In the genomic region with DNA sequence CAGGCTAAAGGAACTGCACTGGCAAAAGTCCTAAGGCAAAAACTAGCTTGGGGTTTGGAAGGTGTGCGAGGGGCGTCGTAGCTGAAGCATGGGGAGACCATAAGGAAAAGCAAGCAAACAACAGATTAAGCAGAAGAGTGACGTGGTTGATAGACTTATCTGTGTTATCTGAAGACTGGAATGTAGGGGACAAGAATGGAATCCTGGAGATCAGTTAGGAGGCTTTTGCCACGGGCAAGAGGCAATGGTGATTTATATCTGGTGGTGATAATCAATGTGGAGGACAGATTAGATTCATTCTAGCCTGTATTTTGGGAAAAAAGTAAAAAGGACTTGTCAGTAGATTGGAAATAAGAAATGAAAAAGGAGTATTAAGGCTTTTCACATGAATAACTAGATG, we compare ENCODE assay signal across 19 cellular contexts.
DNase-seq lines count a peak whose midpoint lies in the region; ATAC-seq and TF ChIP-seq lines count a peak whose summit lies in the region.
"Had no signal": no experiment of that assay in that cellular context is flagged by ENCODE, and none has a peak within 500 bp of the region (broad histone marks: within the 10 kb centered on the region; RNA-seq: fewer than 3 reads in every experiment).

No MANE protein-coding gene starts in this region.

- no peak overlapping the region for H3K14ac ChIP-seq in trophoblast cell (ENCODE audit: low read length)

- no peak overlapping the region for H4K91ac ChIP-seq in trophoblast cell (ENCODE audit: low read depth, low read length)

- H2BK5ac ChIP-seq in mesendoderm (ENCODE audit: low read length) (no peak overlapping the region), trophoblast cell (ENCODE audit: low read depth, low read length, poor library complexity) (no peak overlapping the region)

- no peak overlapping the region for H3K56ac ChIP-seq in mesendoderm (ENCODE audit: low read length)

- no peak overlapping the region for H2AFZ ChIP-seq in trophoblast cell (ENCODE audit: insufficient read depth, low read length, poor library complexity)

- H4K8ac ChIP-seq in mesendoderm (ENCODE audit: low read depth, low read length) (no peak overlapping the region), trophoblast cell (ENCODE audit: low read depth, low read length) (no peak overlapping the region)

- DNase-seq in cardiac muscle cell (ENCODE audit: low read depth in 1 of 2, low spot score in 1 of 2) (no peak), right cardiac atrium (no peak), mesendoderm (peak; percentile 91), trophoblast cell (peak in 1 of 2 donors; percentile 45), GM13976 (ENCODE audit: low spot score) (no peak), testis (no peak)
- DNase-seq: Calu3; CD4-positive, CD25-positive, alpha-beta regulatory T cell; CD8-positive, alpha-beta memory T cell; DMS53; DMS79 treated with DMSO at 0.1 percent for 48 hours; GF-D8; GOT3; HFFc6 had no signal

- no peak overlapping the region for H2BK15ac ChIP-seq in mesendoderm (replicated peaks; ENCODE audit: low read depth)

- H3K4me2 ChIP-seq in mesendoderm (ENCODE audit: low read length) (no peak overlapping the region), trophoblast cell (ENCODE audit: low read length) (no peak overlapping the region)
- H3K4me2 ChIP-seq: BLaER1 had no signal

- peaks cover 48% of the 10 kb centered on the region for H3K4me1 ChIP-seq in cardiac muscle cell (ENCODE audit: low read depth)
- H3K4me1 ChIP-seq in right cardiac atrium (ENCODE audit: control insufficient read depth, insufficient read depth, low read length), result peaks cover 2% of the 10 kb centered on the region
- H3K4me1 ChIP-seq in mesendoderm (ENCODE audit: control insufficient read depth, low read depth, low read length), result peaks cover 8% of the 10 kb centered on the region
- H3K4me1 ChIP-seq in trophoblast cell (ENCODE audit: control insufficient read depth in 1 of 2, insufficient read depth in 2 of 2, low read length in 2 of 2), result peaks cover 2 to 5% of the 10 kb centered on the region in 2 experiments
- peaks cover 3% of the 10 kb centered on the region for H3K4me1 ChIP-seq in testis
- H3K4me1 ChIP-seq: BLaER1, HAP-1 had no signal

- peaks cover 4% of the 10 kb centered on the region for H3K79me1 ChIP-seq in mesendoderm (ENCODE audit: low read length)
- no peaks in the 10 kb centered on the region for H3K79me1 ChIP-seq in trophoblast cell (ENCODE audit: low read length)

- H2BK120ac ChIP-seq in mesendoderm (ENCODE audit: low read depth, low read length), result no peak overlapping the region
- H2BK120ac ChIP-seq in trophoblast cell (ENCODE audit: insufficient read depth, low read length, poor library complexity), result no peak overlapping the region

- H2AK5ac ChIP-seq in mesendoderm (ENCODE audit: low read length) (no peak overlapping the region), trophoblast cell (ENCODE audit: low read length) (no peak overlapping the region)

- H3K9ac ChIP-seq in mesendoderm (ENCODE audit: low read length) (no peak overlapping the region), trophoblast cell (ENCODE audit: low read length) (no peak overlapping the region)
- H3K9ac ChIP-seq: BLaER1 had no signal

- H3K4me3 ChIP-seq in cardiac muscle cell (no peak overlapping the region), right cardiac atrium (ENCODE audit: low read length) (no peak overlapping the region), mesendoderm (ENCODE audit: low read length) (no peak overlapping the region), trophoblast cell (ENCODE audit: low read depth, low read length) (no peak overlapping the region), testis (no peak overlapping the region)
- H3K4me3 ChIP-seq: BLaER1, HAP-1 had no signal

- H3K27me3 ChIP-seq in cardiac muscle cell (no peaks in the 10 kb centered on the region), right cardiac atrium (ENCODE audit: control insufficient read depth, insufficient read depth) (no peaks in the 10 kb centered on the region), mesendoderm (ENCODE audit: insufficient read depth, low read length, poor library complexity) (no peaks in the 10 kb centered on the region), trophoblast cell (ENCODE audit: insufficient read depth, low read length) (no peaks in the 10 kb centered on the region), testis (no peaks in the 10 kb centered on the region)
- H3K27me3 ChIP-seq: BLaER1 had no signal

- ATAC-seq in right cardiac atrium (no peak), HG03442 (IDR thresholded peaks at IDR 0.05; ENCODE audit: unreplicated experiment) (no peak)

- H3K79me2 ChIP-seq in mesendoderm (ENCODE audit: control insufficient read depth, insufficient read depth, low read length) (no peaks in the 10 kb centered on the region), trophoblast cell (ENCODE audit: control insufficient read depth, insufficient read depth, low read length, poor library complexity) (no peaks in the 10 kb centered on the region)

- in situ Hi-C loops in GM13976 (cut with MboI; ENCODE audit: low sequenced_read_pairs, unreplicated experiment), result no loop called here

- intact Hi-C loops in right cardiac atrium (cut with DNase I), result loop anchor here in 1 of 4 donors (10.0 kb wide), 1 partner anchor 95 kb away; a partner anchor contains a TSS
- intact Hi-C loops in testis (cut with DNase I; ENCODE audit: low total_unique reads), result no loop called here

- H3K18ac ChIP-seq in mesendoderm (ENCODE audit: low read length), result no peak overlapping the region
- no peak overlapping the region for H3K18ac ChIP-seq in trophoblast cell (ENCODE audit: low read length)

- H3K36me3 ChIP-seq in cardiac muscle cell, result no peaks in the 10 kb centered on the region
- H3K36me3 ChIP-seq in mesendoderm (ENCODE audit: control insufficient read depth, insufficient read depth, low read length), result no peaks in the 10 kb centered on the region
- H3K36me3 ChIP-seq in trophoblast cell (ENCODE audit: control insufficient read depth in 1 of 2, insufficient read depth in 2 of 2, low read length in 2 of 2), result peaks cover 3 to 5% of the 10 kb centered on the region in 2 experiments
- H3K36me3 ChIP-seq in testis (ENCODE audit: low read depth, missing control alignments), result no peaks in the 10 kb centered on the region
- H3K36me3 ChIP-seq: BLaER1 had no signal

- H2BK12ac ChIP-seq in trophoblast cell (ENCODE audit: low read length), result no peak overlapping the region

- no peak overlapping the region for H4K5ac ChIP-seq in mesendoderm (ENCODE audit: low read length)

- H3K23ac ChIP-seq in mesendoderm (ENCODE audit: low read length), result no peak overlapping the region
- no peak overlapping the region for H3K23ac ChIP-seq in trophoblast cell (ENCODE audit: low read length)

- TF ChIP-seq CTCF in cardiac muscle cell (IDR thresholded peaks at IDR 0.05; ENCODE audit: low read depth, low read length) (no peak), GM13976 (IDR thresholded peaks at IDR 0.05; ENCODE audit: borderline replicate concordance, control extremely low read depth, extremely low read depth, insufficient read depth, missing control alignments) (no peak), testis (IDR thresholded peaks at IDR 0.05) (no peak)

- H3K27ac ChIP-seq in cardiac muscle cell (peak overlapping the region; percentile 81), right cardiac atrium (ENCODE audit: low read length) (no peak overlapping the region), mesendoderm (ENCODE audit: low read depth, low read length) (peak overlapping the region; percentile 15), trophoblast cell (ENCODE audit: low read depth, low read length) (peak overlapping the region; percentile 61), testis (no peak overlapping the region)
- H3K27ac ChIP-seq: 22Rv1, BLaER1, C4-2B had no signal

- TF ChIP-seq POLR2A in testis (IDR thresholded peaks at IDR 0.05), result no peak

- H3K4ac ChIP-seq in mesendoderm (ENCODE audit: low read depth, low read length) (no peak overlapping the region), trophoblast cell (ENCODE audit: low read depth, low read length) (no peak overlapping the region)

- H4K12ac ChIP-seq in trophoblast cell (ENCODE audit: low read depth, low read length), result no peak overlapping the region

- WGBS in right cardiac atrium, result 74% methylated on average over 5 of the region's 5 CpGs
- no CpG with 5 or more reads among the region's 5 CpGs for WGBS in mesendoderm (ENCODE audit: extremely low coverage, insufficient coverage, low lambda C conversion rate)
- WGBS in trophoblast cell (ENCODE audit: extremely low coverage, insufficient coverage, insufficient read length), result no CpG with 5 or more reads among the region's 5 CpGs
- WGBS in testis, 2 donors, result 82 to 84% methylated on average over 5 of the region's 5 CpGs

- no peaks in the 10 kb centered on the region for H3K9me3 ChIP-seq in cardiac muscle cell (ENCODE audit: low read depth)
- no peaks in the 10 kb centered on the region for H3K9me3 ChIP-seq in right cardiac atrium (ENCODE audit: control insufficient read depth, low read length)
- no peaks in the 10 kb centered on the region for H3K9me3 ChIP-seq in trophoblast cell (ENCODE audit: insufficient read depth, low read depth, low read length)
- H3K9me3 ChIP-seq in testis, result no peaks in the 10 kb centered on the region
- H3K9me3 ChIP-seq: BLaER1, HAP-1 had no signal

Comparison
In these comparisons a context has a peak if more than half of its experiments do, and no peak if none do; other contexts are left out.
1. H3K27ac ChIP-seq: peak in cardiac muscle cell (single experiment), mesendoderm (single experiment) and trophoblast cell (single experiment); none in right cardiac atrium (single experiment) and testis (0 of 2).